In the genomic region with DNA sequence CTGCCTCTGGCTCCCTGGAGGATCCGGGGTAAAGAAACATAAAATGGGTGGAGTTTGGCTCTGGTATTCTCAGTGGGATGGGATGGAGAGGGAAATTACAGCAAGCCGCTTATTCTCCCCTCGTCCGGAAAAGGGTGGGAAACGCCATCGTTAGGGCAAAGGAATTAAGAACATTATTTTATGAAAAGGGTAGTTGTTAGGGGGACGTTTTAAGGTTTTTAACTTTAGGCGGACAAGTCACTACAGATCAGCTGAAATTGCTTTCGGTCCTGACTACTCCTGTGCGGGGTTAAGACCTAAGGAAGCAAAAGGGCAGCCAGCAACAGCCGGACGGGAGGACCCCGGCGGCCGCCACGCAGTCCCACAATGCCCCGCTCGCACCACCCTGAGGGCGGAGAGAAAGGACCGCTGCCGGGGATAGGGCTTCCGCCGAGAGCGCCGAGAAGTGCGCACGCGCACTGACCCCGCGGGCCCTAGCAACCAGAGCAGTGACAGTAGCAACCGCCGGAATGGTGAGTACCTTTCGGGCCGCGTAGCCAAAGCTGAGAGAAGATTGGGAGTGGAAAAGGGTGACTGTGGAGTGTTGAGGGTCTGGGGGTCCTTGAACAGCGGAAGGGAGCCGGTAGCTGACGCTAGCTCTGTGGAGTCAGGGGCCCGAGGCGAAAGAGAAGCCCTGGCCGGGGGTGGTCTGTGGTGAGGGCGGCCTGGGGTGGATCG, we compare ENCODE assay signal across 8 cellular contexts. TPM values are rescaled to one million over a fixed set of nuclear protein-coding genes. Genes with fewer than 3 reads are reported as not detected.
DNase-seq lines count a peak whose midpoint lies in the region; ATAC-seq, FAIRE-seq and TF ChIP-seq lines count a peak whose summit lies in the region.

A gene with protein sequence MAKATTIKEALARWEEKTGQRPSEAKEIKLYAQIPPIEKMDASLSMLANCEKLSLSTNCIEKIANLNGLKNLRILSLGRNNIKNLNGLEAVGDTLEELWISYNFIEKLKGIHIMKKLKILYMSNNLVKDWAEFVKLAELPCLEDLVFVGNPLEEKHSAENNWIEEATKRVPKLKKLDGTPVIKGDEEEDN (plus strand): TSS at position 456 of the 717 bp plus-strand sequence. CDS start 54 bp downstream, at position 510.

- no peak for TF ChIP-seq CTCF in RWPE1 (conservative IDR thresholded peaks at IDR 0.05; ENCODE audit: low read depth)
- TF ChIP-seq CTCF in fibroblast of pulmonary artery (IDR thresholded peaks at IDR 0.05; ENCODE audit: low read length, missing control alignments): no peak

- CTCF ChIA-PET in RWPE1 (lab: Yijun Ruan, JAX): interaction anchor here (0.6 to 0.9 kb wide), 3 partner anchors 132 to 435 kb away, joined by 3 read pairs; no protein-coding TSS in a partner anchor

- peak within 1 kb of the TSS; percentile 98 for H3K4me3 Mint-ChIP-seq in natural killer cell treated with Interleukin-12 subunit alpha and Interleukin-12 subunit beta and Interleukin-15 and Interleukin-18, amount 100 ng/mL, for 72 hours

- H3K4me3 ChIP-seq in fibroblast of pulmonary artery (replicated peaks; ENCODE audit: low read depth, low read length): peak within 1 kb of the TSS; percentile 99

- peak; percentile 93 for DNase-seq in EL
- DNase-seq in H54 (ENCODE audit: insufficient read length, low spot score): peak; percentile 98
- peak; percentile 94 for DNase-seq in LoVo (ENCODE audit: low spot score)
- peak; percentile 95 for DNase-seq in RWPE1 (ENCODE audit: low spot score)
- peak; percentile 88 for DNase-seq in activated T-helper 9 cell treated with anti-CD3 and anti-CD28 coated beads, Interleukin-2, amount 50 U/mL, for 16 hours (ENCODE audit: low read depth)
- DNase-seq in fibroblast of pulmonary artery (ENCODE audit: low read depth): peak; percentile 93
- peak; percentile 96 for DNase-seq in natural killer cell treated with Interleukin-12 subunit alpha and Interleukin-12 subunit beta and Interleukin-15 and Interleukin-18, amount 100 ng/mL, for 72 hours (ENCODE audit: low spot score)
- DNase-seq in stimulated activated naive CD4-positive, alpha-beta T cell treated with Interleukin-2 at 50 U/mL for 16 hours (lab: John Stamatoyannopoulos, UW): peak; percentile 85

- FAIRE-seq in H54 (lab: Jason Lieb, UNC): peak; percentile 90

- POLR2A ChIA-PET in RWPE1 (lab: Yijun Ruan, JAX; ENCODE audit: low non-redundant PET): no interaction called here

- peak; percentile 100 for ATAC-seq in natural killer cell treated with Interleukin-12 subunit alpha and Interleukin-12 subunit beta and Interleukin-15 and Interleukin-18, amount 100 ng/mL, for 72 hours

- H3K4me1 Mint-ChIP-seq in natural killer cell treated with Interleukin-12 subunit alpha and Interleukin-12 subunit beta and Interleukin-15 and Interleukin-18, amount 100 ng/mL, for 72 hours (ENCODE audit: low read depth in 2 of 2): peaks cover 10 to 17% of the 10 kb centered on the region in 2 donors

- H3K27me3 Mint-ChIP-seq in natural killer cell treated with Interleukin-12 subunit alpha and Interleukin-12 subunit beta and Interleukin-15 and Interleukin-18, amount 100 ng/mL, for 72 hours: no peaks in the 10 kb centered on the region

- H3K36me3 Mint-ChIP-seq in natural killer cell treated with Interleukin-12 subunit alpha and Interleukin-12 subunit beta and Interleukin-15 and Interleukin-18, amount 100 ng/mL, for 72 hours: no peaks in the 10 kb centered on the region

- H3K27ac Mint-ChIP-seq in natural killer cell treated with Interleukin-12 subunit alpha and Interleukin-12 subunit beta and Interleukin-15 and Interleukin-18, amount 100 ng/mL, for 72 hours: peak within 1 kb of the TSS; percentile 76 to 86

- H3K9me3 Mint-ChIP-seq in natural killer cell treated with Interleukin-12 subunit alpha and Interleukin-12 subunit beta and Interleukin-15 and Interleukin-18, amount 100 ng/mL, for 72 hours: no peaks in the 10 kb centered on the region

- peak; percentile 78; the same call in 1 of the 2 replicates for TF ChIP-seq POLR2A in H54 (IDR thresholded peaks at IDR 0.05; ENCODE audit: low read depth, low read length)

- peak within 1 kb of the TSS; percentile 81 for H3K27ac ChIP-seq in RWPE1

RNA-seq across cellular contexts. Expression of the gene that starts here (rescaled TPM):
- 1 to 10 TPM; 7.6 to 9.4 TPM for total RNA-seq in natural killer cell treated with Interleukin-12 subunit alpha and Interleukin-12 subunit beta and Interleukin-15 and Interleukin-18, amount 100 ng/mL, for 72 hours

Comparison
In these comparisons a context has a peak if more than half of its experiments do, and no peak if none do; other contexts are left out.
1. Peak in every context shown above with its lines: DNase-seq, ATAC-seq, H3K4me3 ChIP-seq and H3K27ac ChIP-seq.